Comparison of ENCODE assay signal across 1 cellular context in the genomic region with DNA sequence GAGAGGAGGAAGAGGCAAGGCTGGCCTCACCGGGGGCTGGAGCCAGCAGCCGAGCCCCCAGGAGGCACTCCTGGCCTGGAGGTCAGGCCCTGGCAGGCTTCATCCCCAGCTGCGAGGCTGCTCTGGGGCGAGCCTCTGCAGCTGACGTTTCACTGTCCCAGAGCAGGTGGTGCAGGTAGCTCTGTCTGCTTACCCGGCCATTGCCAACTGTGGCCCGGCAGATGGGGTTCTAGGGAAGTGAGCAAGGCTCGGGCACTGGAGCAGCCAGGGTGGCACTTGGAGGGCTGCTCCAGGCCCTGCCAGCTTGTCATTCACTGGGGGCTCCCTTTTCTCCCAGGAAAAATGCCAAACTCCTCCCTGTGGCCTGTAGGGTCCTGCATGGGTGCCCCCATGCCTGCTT.
TF ChIP-seq lines count a peak whose summit lies in the region.

No MANE protein-coding gene starts in this region.

TF ChIP-seq in IMR-90, 13 proteins besides CTCF, POLR2A, EP300 and RAD21 (continued from another document):
- TF ChIP-seq MAZ (IDR thresholded peaks at IDR 0.05; ENCODE audit: borderline replicate concordance, low read depth, low read length): no peak
- TF ChIP-seq, protein P1, sequence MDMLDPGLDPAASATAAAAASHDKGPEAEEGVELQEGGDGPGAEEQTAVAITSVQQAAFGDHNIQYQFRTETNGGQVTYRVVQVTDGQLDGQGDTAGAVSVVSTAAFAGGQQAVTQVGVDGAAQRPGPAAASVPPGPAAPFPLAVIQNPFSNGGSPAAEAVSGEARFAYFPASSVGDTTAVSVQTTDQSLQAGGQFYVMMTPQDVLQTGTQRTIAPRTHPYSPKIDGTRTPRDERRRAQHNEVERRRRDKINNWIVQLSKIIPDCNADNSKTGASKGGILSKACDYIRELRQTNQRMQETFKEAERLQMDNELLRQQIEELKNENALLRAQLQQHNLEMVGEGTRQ (IDR thresholded peaks at IDR 0.05; ENCODE audit: low read depth, low read length): no peak
- TF ChIP-seq SMC3 (IDR thresholded peaks at IDR 0.05; ENCODE audit: low read depth, low read length): no peak
- no peak for TF ChIP-seq RFX5 (IDR thresholded peaks at IDR 0.05; ENCODE audit: low read depth, low read length)
- TF ChIP-seq FOS (IDR thresholded peaks at IDR 0.05; ENCODE audit: low read depth, low read length): no peak
- TF ChIP-seq MXI1 (IDR thresholded peaks at IDR 0.05; ENCODE audit: borderline replicate concordance, low read depth, low read length): no peak
- TF ChIP-seq CHD1 (IDR thresholded peaks at IDR 0.05; ENCODE audit: low read depth, low read length): no peak
- TF ChIP-seq CEBPB (IDR thresholded peaks at IDR 0.05; ENCODE audit: low read depth, low read length): no peak
- TF ChIP-seq BHLHE40 (IDR thresholded peaks at IDR 0.05; ENCODE audit: low read depth, low read length): no peak
